ENCODE assay signal across 31 cellular contexts in genomic region chr9:134741846-134742245, GRCh38.
"Had no signal": no experiment of that assay in that cellular context is flagged by ENCODE, and none has a peak within 500 bp of the region (broad histone marks: within the 10 kb centered on the region; RNA-seq: fewer than 3 reads in every experiment).

No MANE protein-coding gene starts in this region.

- H3K36me3 Mint-ChIP-seq: activated naive CD4-positive, alpha-beta T cell treated with anti-CD3 and anti-CD28 coated beads, Interleukin-2, amount 50 U/mL, for 24 hours; activated naive CD8-positive, alpha-beta T cell treated with anti-CD3 and anti-CD28 coated beads for 36 hours had no signal

- H3K9me3 Mint-ChIP-seq: activated CD4-positive, alpha-beta memory T cell treated with anti-CD3 and anti-CD28 coated beads, Interleukin-2, amount 10 ng/mL, durations not matched to agents 7 days and 5 days; activated naive CD4-positive, alpha-beta T cell treated with anti-CD3 and anti-CD28 coated beads, Interleukin-2, amount 50 U/mL, for 24 hours; activated naive CD8-positive, alpha-beta T cell treated with anti-CD3 and anti-CD28 coated beads for 36 hours; activated naive CD8-positive, alpha-beta T cell treated with anti-CD3 and anti-CD28 coated beads, Interleukin-2, amount 50 U/mL, for 24 hours; activated T-cell treated with anti-CD3 and anti-CD28 coated beads, Interleukin-2, amount 50 U/mL, for 24 hours; activated T-cell treated with anti-CD3 and anti-CD28 coated beads, Interleukin-2, amount 50 U/mL, for 72 hours; WTC11 had no signal

- H3K4me3 Mint-ChIP-seq: activated CD4-positive, alpha-beta memory T cell treated with anti-CD3 and anti-CD28 coated beads, Interleukin-2, amount 10 ng/mL, durations not matched to agents 7 days and 5 days; activated CD4-positive, alpha-beta T cell treated with anti-CD3 and anti-CD28 coated beads, Interleukin-2, amount 10 ng/mL, durations not matched to agents 7 days and 5 days; activated naive CD4-positive, alpha-beta T cell treated with anti-CD3 and anti-CD28 coated beads, Interleukin-2, amount 50 U/mL, for 24 hours; activated naive CD8-positive, alpha-beta T cell treated with anti-CD3 and anti-CD28 coated beads for 36 hours; activated naive CD8-positive, alpha-beta T cell treated with anti-CD3 and anti-CD28 coated beads, Interleukin-2, amount 50 U/mL, for 24 hours; activated T-cell treated with anti-CD3 and anti-CD28 coated beads, Interleukin-2, amount 50 U/mL, for 24 hours; activated T-cell treated with anti-CD3 and anti-CD28 coated beads, Interleukin-2, amount 50 U/mL, for 72 hours; brain; endodermal cell; T-helper 17 cell; WTC11 had no signal

- H3K4me1 Mint-ChIP-seq: activated CD4-positive, alpha-beta memory T cell treated with anti-CD3 and anti-CD28 coated beads, Interleukin-2, amount 10 ng/mL, durations not matched to agents 7 days and 5 days; activated CD4-positive, alpha-beta T cell treated with anti-CD3 and anti-CD28 coated beads, Interleukin-2, amount 10 ng/mL, durations not matched to agents 7 days and 5 days; activated naive CD4-positive, alpha-beta T cell treated with anti-CD3 and anti-CD28 coated beads, Interleukin-2, amount 50 U/mL, for 24 hours; activated naive CD8-positive, alpha-beta T cell treated with anti-CD3 and anti-CD28 coated beads for 36 hours; activated naive CD8-positive, alpha-beta T cell treated with anti-CD3 and anti-CD28 coated beads, Interleukin-2, amount 50 U/mL, for 24 hours; endodermal cell; T-helper 17 cell had no signal

- DNase-seq: activated CD4-positive, alpha-beta memory T cell treated with anti-CD3 and anti-CD28 coated beads, Interleukin-2, amount 10 ng/mL, durations not matched to agents 7 days and 5 days; activated CD4-positive, alpha-beta T cell treated with anti-CD3 and anti-CD28 coated beads for 1 hour; activated CD4-positive, alpha-beta T cell treated with anti-CD3 and anti-CD28 coated beads for 4 hours; activated CD4-positive, alpha-beta T cell treated with anti-CD3 and anti-CD28 coated beads, Interleukin-2, amount 10 ng/mL, durations not matched to agents 7 days and 5 days; activated CD4-positive, alpha-beta T cell treated with anti-CD3 and anti-CD28 coated beads, Interleukin-2, amount 50 U/mL, for 4 hours; activated CD8-positive, alpha-beta memory T cell treated with anti-CD3 and anti-CD28 coated beads, Interleukin-2, amount 50 U/mL, for 48 hours; activated gamma-delta T cell treated with Interleukin-2 at 50 U/mL for 16 hours; activated naive CD4-positive, alpha-beta T cell treated with Interleukin-2 at 50 U/mL for 16 hours; activated naive CD8-positive, alpha-beta T cell treated with anti-CD3 and anti-CD28 coated beads for 36 hours; activated naive CD8-positive, alpha-beta T cell treated with anti-CD3 and anti-CD28 coated beads, Interleukin-2, amount 50 U/mL, for 24 hours; activated T-cell treated with anti-CD3 and anti-CD28 coated beads for 4 hours; activated T-cell treated with anti-CD3 and anti-CD28 coated beads, Interleukin-2, amount 50 U/mL, for 24 hours; activated T-cell treated with anti-CD3 and anti-CD28 coated beads, Interleukin-2, amount 50 U/mL, for 72 hours; adrenal gland; amygdala; aorta; central memory CD4-positive, alpha-beta T cell; cortex of kidney; dermis blood vessel endothelial cell; effector memory CD4-positive, alpha-beta T cell; endodermal cell; foreskin fibroblast; head of caudate nucleus; T-helper 1 cell; T-helper 17 cell had no signal

- H3K4me3 ChIP-seq: adrenal gland, breast epithelium, cardiac muscle cell had no signal

- H3K27ac Mint-ChIP-seq: activated CD4-positive, alpha-beta memory T cell treated with anti-CD3 and anti-CD28 coated beads, Interleukin-2, amount 10 ng/mL, durations not matched to agents 7 days and 5 days; activated CD4-positive, alpha-beta T cell treated with anti-CD3 and anti-CD28 coated beads, Interleukin-2, amount 10 ng/mL, durations not matched to agents 7 days and 5 days; activated naive CD4-positive, alpha-beta T cell treated with anti-CD3 and anti-CD28 coated beads, Interleukin-2, amount 50 U/mL, for 24 hours; activated naive CD8-positive, alpha-beta T cell treated with anti-CD3 and anti-CD28 coated beads for 36 hours; activated naive CD8-positive, alpha-beta T cell treated with anti-CD3 and anti-CD28 coated beads, Interleukin-2, amount 50 U/mL, for 24 hours; activated T-cell treated with anti-CD3 and anti-CD28 coated beads, Interleukin-2, amount 50 U/mL, for 24 hours; activated T-cell treated with anti-CD3 and anti-CD28 coated beads, Interleukin-2, amount 50 U/mL, for 72 hours; endodermal cell; T-helper 17 cell; WTC11 had no signal

- H3K27me3 Mint-ChIP-seq: activated CD4-positive, alpha-beta memory T cell treated with anti-CD3 and anti-CD28 coated beads, Interleukin-2, amount 10 ng/mL, durations not matched to agents 7 days and 5 days; activated CD4-positive, alpha-beta T cell treated with anti-CD3 and anti-CD28 coated beads, Interleukin-2, amount 10 ng/mL, durations not matched to agents 7 days and 5 days; activated naive CD4-positive, alpha-beta T cell treated with anti-CD3 and anti-CD28 coated beads, Interleukin-2, amount 50 U/mL, for 24 hours; activated naive CD8-positive, alpha-beta T cell treated with anti-CD3 and anti-CD28 coated beads, Interleukin-2, amount 50 U/mL, for 24 hours had no signal

- ATAC-seq: activated naive CD8-positive, alpha-beta T cell treated with anti-CD3 and anti-CD28 coated beads, Interleukin-2, amount 50 U/mL, for 24 hours; activated T-cell treated with anti-CD3 and anti-CD28 coated beads, Interleukin-2, amount 50 U/mL, for 72 hours; esophagus mucosa; T-helper 17 cell; WTC11 had no signal

- H3K9me3 ChIP-seq: adrenal gland, breast epithelium had no signal

- H3K27me3 ChIP-seq: adrenal gland, breast epithelium, cardiac muscle cell had no signal

- H3K36me3 ChIP-seq: adrenal gland, breast epithelium, cardiac muscle cell had no signal

- H3K4me1 ChIP-seq: adrenal gland, breast epithelium had no signal

- H3K27ac ChIP-seq: adrenal gland, breast epithelium, cardiac muscle cell had no signal
